1 cellular context compared by ENCODE assay signal in genomic region chr9:77952641-77953341, GRCh38.
TF ChIP-seq lines count a peak whose summit lies in the region.

No MANE protein-coding gene starts in this region.

TF ChIP-seq in WTC11, 78 proteins besides CTCF, POLR2A, EP300 and RAD21 (continued from another document):
- TF ChIP-seq ZSCAN18 (CRISPR knock-in tag; IDR thresholded peaks at IDR 0.05) (no peak), ZNF532 (CRISPR knock-in tag; IDR thresholded peaks at IDR 0.05; ENCODE audit: borderline replicate concordance) (no peak), ZNF512 (CRISPR knock-in tag; IDR thresholded peaks at IDR 0.05; ENCODE audit: borderline replicate concordance) (no peak), ESRRA (CRISPR knock-in tag; IDR thresholded peaks at IDR 0.05; ENCODE audit: borderline replicate concordance) (no peak), RELA (CRISPR knock-in tag; IDR thresholded peaks at IDR 0.05; ENCODE audit: borderline replicate concordance) (no peak), MXD4 (CRISPR knock-in tag; IDR thresholded peaks at IDR 0.05; ENCODE audit: borderline replicate concordance) (no peak), NFATC4 (CRISPR knock-in tag; IDR thresholded peaks at IDR 0.05) (no peak), ETV6 (CRISPR knock-in tag; IDR thresholded peaks at IDR 0.05) (no peak)
